9 cellular contexts compared by ENCODE assay signal in genomic region chr2:37615808-37616673, GRCh38. TPM values are rescaled to one million over a fixed set of nuclear protein-coding genes. Genes with fewer than 3 reads are reported as not detected.
DNase-seq lines count a peak whose midpoint lies in the region; ATAC-seq and TF ChIP-seq lines count a peak whose summit lies in the region.
"Had no signal": no experiment of that assay in that cellular context is flagged by ENCODE, and none has a peak within 500 bp of the region (broad histone marks: within the 10 kb centered on the region; RNA-seq: fewer than 3 reads in every experiment).

No MANE protein-coding gene starts in this region.

- no peaks in the 10 kb centered on the region for H3K9me3 ChIP-seq in CD4-positive, alpha-beta T cell (ENCODE audit: control insufficient read depth, low read length)
- H3K9me3 ChIP-seq in lower lobe of right lung, result no peaks in the 10 kb centered on the region
- H3K9me3 ChIP-seq in aorta (ENCODE audit: control insufficient read depth, low read length), result no peaks in the 10 kb centered on the region

- no peaks in the 10 kb centered on the region for H3K9me3 Mint-ChIP-seq in CD4-positive, alpha-beta T cell
- peaks cover 3% of the 10 kb centered on the region in 2 donors for H3K9me3 Mint-ChIP-seq in activated T-cell treated with anti-CD3 and anti-CD28 coated beads, Interleukin-2, amount 50 U/mL, for 72 hours

- H3K27ac Mint-ChIP-seq in CD4-positive, alpha-beta T cell, result peak overlapping the region; percentile 79
- H3K27ac Mint-ChIP-seq in activated T-cell treated with anti-CD3 and anti-CD28 coated beads, Interleukin-2, amount 50 U/mL, for 72 hours, result peak overlapping the region; percentile 66

- no peaks in the 10 kb centered on the region for H3K36me3 ChIP-seq in lower lobe of right lung
- no peaks in the 10 kb centered on the region for H3K36me3 ChIP-seq in aorta (ENCODE audit: control insufficient read depth in 1 of 2, insufficient read depth in 2 of 2, low read length in 1 of 2)

- no peaks in the 10 kb centered on the region for H3K27me3 ChIP-seq in CD4-positive, alpha-beta T cell (ENCODE audit: control insufficient read depth, insufficient read depth, low read length)
- H3K27me3 ChIP-seq in lower lobe of right lung (ENCODE audit: low read depth) (no peaks in the 10 kb centered on the region), aorta (ENCODE audit: control insufficient read depth in 1 of 2, insufficient read depth in 2 of 2, low read length in 1 of 2) (no peaks in the 10 kb centered on the region)

- CTCF ChIA-PET in CD4-positive, alpha-beta T cell (lab: Charles Lee), result interaction anchor here (1.0 to 1.6 kb wide), 3 partner anchors 9 to 201 kb away, joined by 3 to 5 read pairs (median 3); no protein-coding TSS in a partner anchor

- peaks cover 65% of the 10 kb centered on the region for H3K4me1 Mint-ChIP-seq in CD4-positive, alpha-beta T cell (ENCODE audit: low read depth)
- H3K4me1 Mint-ChIP-seq in activated T-cell treated with anti-CD3 and anti-CD28 coated beads, Interleukin-2, amount 50 U/mL, for 72 hours (ENCODE audit: low read depth), result peaks cover 48% of the 10 kb centered on the region

- no peak overlapping the region for H3K4me3 ChIP-seq in lower lobe of right lung
- H3K4me3 ChIP-seq in aorta (ENCODE audit: low read length in 2 of 2), result no peak overlapping the region

- 27 to 37% methylated on average over 6 of the region's 6 CpGs for whole genome bisulfite sequencing in aorta, 2 donors

- peak overlapping the region; percentile 48 for H3K27ac ChIP-seq in CD4-positive, alpha-beta T cell (ENCODE audit: low read depth, low read length)
- H3K27ac ChIP-seq in lower lobe of right lung (peak overlapping the region; percentile 48), aorta (ENCODE audit: low read depth in 1 of 2, low read length in 2 of 2) (peak overlapping the region in 1 of 2 donors; percentile 25)
- H3K27ac ChIP-seq: VCaP had no signal

- peak; percentile 96 for ATAC-seq in CD4-positive, alpha-beta T cell (ENCODE audit: poor library complexity)
- ATAC-seq in HG03460 (IDR thresholded peaks at IDR 0.05; ENCODE audit: unreplicated experiment), result peak; percentile 62
- ATAC-seq in activated T-cell treated with anti-CD3 and anti-CD28 coated beads, Interleukin-2, amount 50 U/mL, for 72 hours (replicated peaks in 1 of 2), result peak; percentile 51 to 63
- ATAC-seq in lower lobe of right lung, result peak; percentile 62 to 77
- ATAC-seq in aorta (ENCODE audit: low FRiP score), result peak; percentile 27
- no peak for ATAC-seq in HG02840 (IDR thresholded peaks at IDR 0.05; ENCODE audit: low FRiP score, unreplicated experiment)

- no peaks in the 10 kb centered on the region for H3K36me3 Mint-ChIP-seq in CD4-positive, alpha-beta T cell (ENCODE audit: low read depth)
- H3K36me3 Mint-ChIP-seq in activated T-cell treated with anti-CD3 and anti-CD28 coated beads, Interleukin-2, amount 50 U/mL, for 72 hours (ENCODE audit: insufficient read depth in 2 of 2), result peaks cover 0 to 4% of the 10 kb centered on the region in 2 donors

- intact Hi-C loops in CD4-positive, alpha-beta T cell (cut with DNase I, micrococcal nuclease), result loop anchor here in 1 of 2 experiments (1.0 kb wide), 2 partner anchors 10 to 17 kb away; no protein-coding TSS in a partner anchor
- intact Hi-C loops in lower lobe of right lung (cut with DNase I) (no loop called here), aorta (cut with DNase I) (no loop called here)

- POLR2A ChIA-PET in CD4-positive, alpha-beta T cell (lab: Charles Lee), result interaction anchor here (0.6 to 3.8 kb wide), 15 partner anchors 9 to 202 kb away, joined by 3 to 67 read pairs (median 5); no protein-coding TSS in a partner anchor

- no peaks in the 10 kb centered on the region for H3K27me3 Mint-ChIP-seq in CD4-positive, alpha-beta T cell
- H3K27me3 Mint-ChIP-seq in activated T-cell treated with anti-CD3 and anti-CD28 coated beads, Interleukin-2, amount 50 U/mL, for 72 hours (ENCODE audit: low read depth), result no peaks in the 10 kb centered on the region

- peaks cover 17% of the 10 kb centered on the region for H3K4me1 ChIP-seq in lower lobe of right lung
- H3K4me1 ChIP-seq in aorta (ENCODE audit: control insufficient read depth in 1 of 2, insufficient read depth in 2 of 2, low read length in 2 of 2), result peaks cover 5 to 20% of the 10 kb centered on the region in 2 donors

- no peak for TF ChIP-seq CTCF in CD4-positive, alpha-beta T cell (IDR thresholded peaks at IDR 0.05)
- TF ChIP-seq CTCF in lower lobe of right lung (IDR thresholded peaks at IDR 0.05), result no peak

- peak overlapping the region; percentile 32 for H3K4me3 Mint-ChIP-seq in CD4-positive, alpha-beta T cell
- peak overlapping the region in 1 of 2 donors; percentile 41 for H3K4me3 Mint-ChIP-seq in activated T-cell treated with anti-CD3 and anti-CD28 coated beads, Interleukin-2, amount 50 U/mL, for 72 hours

- DNase-seq in CD4-positive, alpha-beta T cell, result peak; percentile 48 to 71 (median 63)
- DNase-seq in activated T-cell treated with anti-CD3 and anti-CD28 coated beads, Interleukin-2, amount 50 U/mL, for 72 hours, result peak in 1 of 2 donors; percentile 44
- peak; percentile 77 for DNase-seq in lower lobe of right lung
- peak in 1 of 2 donors; percentile 79 for DNase-seq in aorta
- no peak for DNase-seq in NCI-H524 (lab: John Stamatoyannopoulos, UW)
- DNase-seq in NCI-H2107 treated with DMSO at 0.1 percent for 48 hours (lab: John Stamatoyannopoulos, UW; ENCODE audit: unreplicated experiment), result no peak

RNA-seq across cellular contexts. Expression of gene CDC42EP3, which starts 55.4 kb away (rescaled TPM):
- 10 to 100 TPM; 20.6 to 24.1 TPM for total RNA-seq in CD4-positive, alpha-beta T cell
- total RNA-seq in activated T-cell treated with anti-CD3 and anti-CD28 coated beads, Interleukin-2, amount 50 U/mL, for 72 hours, result 10 to 100 TPM; 27.0 to 28.9 TPM
- total RNA-seq in lower lobe of right lung (73.1 TPM), aorta (10 to 100 TPM; 56.5 to 94.8 TPM)
- 10 to 100 TPM; 12.6 to 26.5 TPM for polyA plus RNA-seq in aorta

Comparison
In these comparisons a context has a peak if more than half of its experiments do, and no peak if none do; other contexts are left out.
1. DNase-seq: peak in CD4-positive, alpha-beta T cell (10 of 10) and lower lobe of right lung (single experiment); none in NCI-H524 (0 of 2) and NCI-H2107 treated with DMSO at 0.1 percent for 48 hours (single experiment).